Comparison of ENCODE assay signal across 19 cellular contexts in the genomic region with DNA sequence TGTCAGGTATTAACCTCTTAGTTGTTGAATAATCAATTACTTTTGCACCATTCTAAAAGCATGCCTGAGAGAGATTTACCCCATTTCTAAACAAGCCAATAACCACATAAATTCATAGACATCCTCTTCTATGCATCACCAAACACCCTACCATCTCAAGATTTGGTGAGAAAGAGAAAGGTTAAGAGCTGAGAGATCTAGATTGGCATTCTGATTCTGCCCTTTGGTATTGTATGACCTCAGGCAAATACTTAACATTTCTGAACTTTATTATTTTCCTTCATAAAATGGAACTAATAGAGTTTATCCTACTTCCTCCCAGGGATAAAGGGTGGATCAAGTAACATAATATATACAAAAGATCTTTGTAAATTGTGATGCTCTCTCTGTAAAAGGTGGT.
DNase-seq lines count a peak whose midpoint lies in the region; ATAC-seq and TF ChIP-seq lines count a peak whose summit lies in the region.
"Had no signal": no experiment of that assay in that cellular context is flagged by ENCODE, and none has a peak within 500 bp of the region (broad histone marks: within the 10 kb centered on the region; RNA-seq: fewer than 3 reads in every experiment).

No MANE protein-coding gene starts in this region.

- POLR2A ChIA-PET in OCI-LY7 (lab: Charles Lee), result no interaction called here
- POLR2A ChIA-PET in activated CD8-positive, alpha-beta T cell treated with anti-CD3 and anti-CD28 coated beads for 36 hours (lab: Charles Lee), result interaction anchor here (0.5 kb wide), 1 partner anchor 54 kb away, joined by 3 read pairs; no protein-coding TSS in a partner anchor

- H3K27ac Mint-ChIP-seq in activated CD8-positive, alpha-beta T cell treated with anti-CD3 and anti-CD28 coated beads for 36 hours, result no peak overlapping the region
- H3K27ac Mint-ChIP-seq: B cell; CD4-positive, alpha-beta T cell; CD8-positive, alpha-beta T cell had no signal

- CTCF ChIA-PET in OCI-LY7 (lab: Charles Lee; ENCODE audit: unreplicated experiment), result no interaction called here
- CTCF ChIA-PET in activated CD8-positive, alpha-beta T cell treated with anti-CD3 and anti-CD28 coated beads for 36 hours (lab: Charles Lee), result no interaction called here

- no peak overlapping the region for H3K27ac ChIP-seq in OCI-LY7 (ENCODE audit: low read depth, low read length, poor library complexity, severe bottlenecking)
- H3K27ac ChIP-seq: BLaER1 treated with 17β-estradiol and CSF1 and Interleukin-3, amounts not matched to agents 10 nM and 100 nM; C4-2B had no signal

- BruUV-seq in OCI-LY7 (replicated peaks; lab: Mats Ljungman, UMichigan), result no TSS peak

- no peak overlapping the region for H3K4me2 ChIP-seq in OCI-LY7 (ENCODE audit: low read length)
- H3K4me2 ChIP-seq: BLaER1 treated with 17β-estradiol and CSF1 and Interleukin-3, amounts not matched to agents 10 nM and 100 nM had no signal

- intact Hi-C loops in OCI-LY7 (cut with micrococcal nuclease; ENCODE audit: unreplicated experiment), result no loop called here
- intact Hi-C loops in activated CD8-positive, alpha-beta T cell treated with anti-CD3 and anti-CD28 coated beads for 36 hours (cut with micrococcal nuclease), result no loop called here

- H3K9me3 ChIP-seq in OCI-LY7 (ENCODE audit: low read length), result no peaks in the 10 kb centered on the region
- H3K9me3 ChIP-seq: BLaER1 treated with 17β-estradiol and CSF1 and Interleukin-3, amounts not matched to agents 10 nM and 100 nM; Caco-2 had no signal

- H3K27me3 Mint-ChIP-seq in activated CD8-positive, alpha-beta T cell treated with anti-CD3 and anti-CD28 coated beads for 36 hours, result no peaks in the 10 kb centered on the region
- H3K27me3 Mint-ChIP-seq: B cell; CD4-positive, alpha-beta T cell had no signal

- no peaks in the 10 kb centered on the region for H3K9me3 Mint-ChIP-seq in activated CD8-positive, alpha-beta T cell treated with anti-CD3 and anti-CD28 coated beads for 36 hours
- H3K9me3 Mint-ChIP-seq: CD4-positive, alpha-beta T cell; CD8-positive, alpha-beta T cell had no signal

- H3K4me3 ChIP-seq in OCI-LY7 (ENCODE audit: low read depth, low read length, poor library complexity, severe bottlenecking), result no peak overlapping the region
- H3K4me3 ChIP-seq: BLaER1 treated with 17β-estradiol and CSF1 and Interleukin-3, amounts not matched to agents 10 nM and 100 nM had no signal

- H3K36me3 ChIP-seq in OCI-LY7 (ENCODE audit: insufficient read depth, low read length), result no peaks in the 10 kb centered on the region; the same call in 1 of the 2 replicates
- H3K36me3 ChIP-seq: BLaER1 treated with 17β-estradiol and CSF1 and Interleukin-3, amounts not matched to agents 10 nM and 100 nM had no signal

- peak overlapping the region; percentile 32; the same call in 1 of the 2 replicates for H2AFZ ChIP-seq in OCI-LY7 (ENCODE audit: low read length)

- H4K20me1 ChIP-seq in OCI-LY7 (ENCODE audit: insufficient read depth, low read length), result no peaks in the 10 kb centered on the region
- H4K20me1 ChIP-seq: BLaER1 treated with 17β-estradiol and CSF1 and Interleukin-3, amounts not matched to agents 10 nM and 100 nM had no signal

- DNase-seq in EH (ENCODE audit: low read depth) (peak; percentile 61), OCI-LY7 (ENCODE audit: low spot score) (no peak), foreskin melanocyte (peak; percentile 12), NCI-H2107 treated with DMSO at 0.1 percent for 48 hours (lab: John Stamatoyannopoulos, UW; ENCODE audit: unreplicated experiment) (no peak), KG1 (lab: John Stamatoyannopoulos, UW) (no peak)
- no peak for DNase-seq in activated CD8-positive, alpha-beta T cell treated with anti-CD3 and anti-CD28 coated beads for 36 hours
- DNase-seq: 8988T; ACHN; AML-193; Caco-2; Calu3; CD4-positive, alpha-beta T cell; CD8-positive, alpha-beta T cell; DMS79 treated with DMSO at 0.1 percent for 48 hours; GF-D8 had no signal

- no peak for TF ChIP-seq CTCF in OCI-LY7 (conservative IDR thresholded peaks at IDR 0.05; ENCODE audit: low read length)
- no peak for TF ChIP-seq CTCF in activated CD8-positive, alpha-beta T cell treated with anti-CD3 and anti-CD28 coated beads for 36 hours (IDR thresholded peaks at IDR 0.05)

- no peak overlapping the region for H3K4me3 Mint-ChIP-seq in activated CD8-positive, alpha-beta T cell treated with anti-CD3 and anti-CD28 coated beads for 36 hours
- H3K4me3 Mint-ChIP-seq: B cell; CD4-positive, alpha-beta T cell; CD8-positive, alpha-beta T cell had no signal

- H3K4me1 Mint-ChIP-seq in activated CD8-positive, alpha-beta T cell treated with anti-CD3 and anti-CD28 coated beads for 36 hours (ENCODE audit: low read depth), result no peaks in the 10 kb centered on the region
- H3K4me1 Mint-ChIP-seq: B cell had no signal

- H3K36me3 Mint-ChIP-seq in activated CD8-positive, alpha-beta T cell treated with anti-CD3 and anti-CD28 coated beads for 36 hours (ENCODE audit: low read depth), result no peaks in the 10 kb centered on the region
- H3K36me3 Mint-ChIP-seq: CD8-positive, alpha-beta T cell had no signal

- no peaks in the 10 kb centered on the region for H3K79me2 ChIP-seq in OCI-LY7 (ENCODE audit: insufficient read depth, low read depth, low read length)

- H3K4me1 ChIP-seq in OCI-LY7 (ENCODE audit: insufficient read depth, low read length, poor library complexity, severe bottlenecking), result no peaks in the 10 kb centered on the region
- H3K4me1 ChIP-seq: BLaER1 treated with 17β-estradiol and CSF1 and Interleukin-3, amounts not matched to agents 10 nM and 100 nM; Caco-2 had no signal

- H3K9me2 ChIP-seq in OCI-LY7 (ENCODE audit: insufficient read depth, low read length), result no peaks in the 10 kb centered on the region

- no peak for ATAC-seq in GM21723 (IDR thresholded peaks at IDR 0.05; ENCODE audit: unreplicated experiment)
- ATAC-seq in activated CD8-positive, alpha-beta T cell treated with anti-CD3 and anti-CD28 coated beads for 36 hours, result no peak
- ATAC-seq: CD8-positive, alpha-beta T cell had no signal

Comparison
In these comparisons a context has a peak if more than half of its experiments do, and no peak if none do; other contexts are left out.
1. DNase-seq: peak in EH (single experiment) and foreskin melanocyte (single experiment); none in OCI-LY7 (single experiment), NCI-H2107 treated with DMSO at 0.1 percent for 48 hours (single experiment), KG1 (single experiment) and activated CD8-positive, alpha-beta T cell treated with anti-CD3 and anti-CD28 coated beads for 36 hours (single experiment).